ENCODE assay signal across 8 cellular contexts in genomic region chr2:231708773-231709635, GRCh38. TPM values are rescaled to one million over a fixed set of nuclear protein-coding genes. Genes with fewer than 3 reads are reported as not detected.
DNase-seq lines count a peak whose midpoint lies in the region; ATAC-seq and TF ChIP-seq lines count a peak whose summit lies in the region.

No MANE protein-coding gene starts in this region.

- peak overlapping the region; percentile 97 for H3K4me3 Mint-ChIP-seq in activated T-helper 2 cell treated with anti-CD3 and anti-CD28 coated beads, Interferon-gamma antibody, Interleukin-2, Interleukin-4, amounts not matched to agents 10 μg/mL and 5 μg/mL and 100 μg/mL, durations not matched to agents 14 hours and 24 hours and 36 hours (ENCODE audit: low read depth)
- H3K4me3 Mint-ChIP-seq in progenitor cell of endocrine pancreas (ENCODE audit: low read depth), result peak overlapping the region; percentile 99

- H3K27ac Mint-ChIP-seq in activated T-helper 2 cell treated with anti-CD3 and anti-CD28 coated beads, Interferon-gamma antibody, Interleukin-2, Interleukin-4, amounts not matched to agents 10 μg/mL and 5 μg/mL and 100 μg/mL, durations not matched to agents 14 hours and 24 hours and 36 hours, result peak overlapping the region; percentile 98
- H3K27ac Mint-ChIP-seq in progenitor cell of endocrine pancreas, result peak overlapping the region; percentile 100

- intact Hi-C loops in activated T-helper 2 cell treated with anti-CD3 and anti-CD28 coated beads, Interferon-gamma antibody, Interleukin-2, Interleukin-4, amounts not matched to agents 10 μg/mL and 5 μg/mL and 100 μg/mL, durations not matched to agents 14 hours and 24 hours and 36 hours (cut with micrococcal nuclease), result loop anchor here (1.0 to 2.0 kb wide), 3 partner anchors 72 to 244 kb away; partner anchors contain the start of genes NCL and PDE6D

- TF ChIP-seq CTCF in foreskin fibroblast (IDR thresholded peaks at IDR 0.05; ENCODE audit: low read depth, low read length) (peak; percentile 5), progenitor cell of endocrine pancreas (IDR thresholded peaks at IDR 0.05; ENCODE audit: unreplicated experiment) (no peak)

- peak; percentile 48 for DNase-seq in Daoy (ENCODE audit: low read depth)
- DNase-seq in NCI-H2227 treated with DMSO at 0.1 percent for 48 hours (lab: John Stamatoyannopoulos, UW), result peak; percentile 50
- DNase-seq in activated T-helper 2 cell treated with anti-CD3 and anti-CD28 coated beads, Interferon-gamma antibody, Interleukin-2, Interleukin-4, amounts not matched to agents 10 μg/mL and 5 μg/mL and 100 μg/mL, durations not matched to agents 14 hours and 24 hours and 36 hours (ENCODE audit: low spot score), result peak; percentile 51
- DNase-seq in foreskin fibroblast, result peak in 1 of 2 donors; percentile 69
- peak; percentile 47 for DNase-seq in progenitor cell of endocrine pancreas (ENCODE audit: low spot score, unreplicated experiment)
- DNase-seq in GM19238 (ENCODE audit: insufficient read length, low spot score), result no peak
- no peak for DNase-seq in KG1 (lab: John Stamatoyannopoulos, UW)

- ATAC-seq in HG02973 (IDR thresholded peaks at IDR 0.05; ENCODE audit: unreplicated experiment), result no peak

- peaks cover 55% of the 10 kb centered on the region for H3K36me3 Mint-ChIP-seq in activated T-helper 2 cell treated with anti-CD3 and anti-CD28 coated beads, Interferon-gamma antibody, Interleukin-2, Interleukin-4, amounts not matched to agents 10 μg/mL and 5 μg/mL and 100 μg/mL, durations not matched to agents 14 hours and 24 hours and 36 hours (ENCODE audit: low read depth)
- peaks cover 21% of the 10 kb centered on the region for H3K36me3 Mint-ChIP-seq in progenitor cell of endocrine pancreas (ENCODE audit: insufficient read depth)

- no peaks in the 10 kb centered on the region for H3K9me3 Mint-ChIP-seq in activated T-helper 2 cell treated with anti-CD3 and anti-CD28 coated beads, Interferon-gamma antibody, Interleukin-2, Interleukin-4, amounts not matched to agents 10 μg/mL and 5 μg/mL and 100 μg/mL, durations not matched to agents 14 hours and 24 hours and 36 hours
- H3K9me3 Mint-ChIP-seq in progenitor cell of endocrine pancreas (ENCODE audit: low read depth), result no peaks in the 10 kb centered on the region

- H3K4me3 ChIP-seq in foreskin fibroblast (ENCODE audit: low read depth in 1 of 2, low read length in 2 of 2), result peak overlapping the region; percentile 66 to 96

- H3K4me1 Mint-ChIP-seq in activated T-helper 2 cell treated with anti-CD3 and anti-CD28 coated beads, Interferon-gamma antibody, Interleukin-2, Interleukin-4, amounts not matched to agents 10 μg/mL and 5 μg/mL and 100 μg/mL, durations not matched to agents 14 hours and 24 hours and 36 hours (ENCODE audit: low read depth), result peaks cover 30% of the 10 kb centered on the region
- H3K4me1 Mint-ChIP-seq in progenitor cell of endocrine pancreas (ENCODE audit: low read depth), result peaks cover 18% of the 10 kb centered on the region

- H3K27me3 Mint-ChIP-seq in activated T-helper 2 cell treated with anti-CD3 and anti-CD28 coated beads, Interferon-gamma antibody, Interleukin-2, Interleukin-4, amounts not matched to agents 10 μg/mL and 5 μg/mL and 100 μg/mL, durations not matched to agents 14 hours and 24 hours and 36 hours (ENCODE audit: low read depth), result no peaks in the 10 kb centered on the region
- H3K27me3 Mint-ChIP-seq in progenitor cell of endocrine pancreas, result no peaks in the 10 kb centered on the region

RNA-seq across cellular contexts. Expression of gene PTMA, which starts 0.7 kb away (rescaled TPM):
- total RNA-seq in Daoy (2014; rRNA removed; shearing (Covaris generic)), result 969 and 1,053 TPM in 2 replicates
- total RNA-seq in activated T-helper 2 cell treated with anti-CD3 and anti-CD28 coated beads, Interferon-gamma antibody, Interleukin-2, Interleukin-4, amounts not matched to agents 10 μg/mL and 5 μg/mL and 100 μg/mL, durations not matched to agents 14 hours and 24 hours and 36 hours, result 2,151 and 2,259 TPM in 2 replicates
- 1,066 and 1,116 TPM in 2 replicates for total RNA-seq in progenitor cell of endocrine pancreas

Comparison
In these comparisons a context has a peak if more than half of its experiments do, and no peak if none do; other contexts are left out.
1. DNase-seq: peak in Daoy (single experiment), NCI-H2227 treated with DMSO at 0.1 percent for 48 hours (single experiment), activated T-helper 2 cell treated with anti-CD3 and anti-CD28 coated beads, Interferon-gamma antibody, Interleukin-2, Interleukin-4, amounts not matched to agents 10 μg/mL and 5 μg/mL and 100 μg/mL, durations not matched to agents 14 hours and 24 hours and 36 hours (single experiment) and progenitor cell of endocrine pancreas (single experiment); none in GM19238 (single experiment) and KG1 (single experiment).